Comparison of ENCODE assay signal across 35 cellular contexts in genomic region chr6:12635375-12635774, GRCh38.
"Had no signal": no experiment of that assay in that cellular context is flagged by ENCODE, and none has a peak within 500 bp of the region (broad histone marks: within the 10 kb centered on the region; RNA-seq: fewer than 3 reads in every experiment).

No MANE protein-coding gene starts in this region.

- DNase-seq: activated B cell treated with CpG ODN at 0.5 μM for 24 hours; activated CD4-positive, alpha-beta T cell treated with anti-CD3 and anti-CD28 coated beads for 48 hours; activated CD4-positive, alpha-beta T cell treated with anti-CD3 and anti-CD28 coated beads, Interleukin-2, amount 50 U/mL, for 1 hour; activated CD4-positive, alpha-beta T cell treated with anti-CD3 and anti-CD28 coated beads, Interleukin-2, amount 50 U/mL, for 48 hours; activated CD8-positive, alpha-beta memory T cell treated with anti-CD3 and anti-CD28 coated beads for 24 hours; activated CD8-positive, alpha-beta T cell treated with anti-CD3 and anti-CD28 coated beads for 36 hours; activated effector memory CD4-positive, alpha-beta T cell treated with anti-CD3 and anti-CD28 coated beads, Interleukin-2, amount 50 U/mL, for 16 hours; activated naive CD4-positive, alpha-beta T cell treated with anti-CD3 and anti-CD28 coated beads for 36 hours; activated naive CD8-positive, alpha-beta T cell treated with anti-CD3 and anti-CD28 coated beads for 36 hours; activated naive CD8-positive, alpha-beta T cell treated with anti-CD3 and anti-CD28 coated beads, Interleukin-2, amount 50 U/mL, for 24 hours; activated T-cell treated with anti-CD3 and anti-CD28 coated beads, Interleukin-2, amount 50 U/mL, for 48 hours; adrenal gland; amygdala; aorta; body of pancreas; dorsolateral prefrontal cortex; effector memory CD8-positive, alpha-beta T cell; erythroblast; foreskin keratinocyte; gastrocnemius medialis; glutamatergic neuron; SW 1271; T-helper 1 cell; T-helper 17 cell; T1000; WERI-Rb-1 had no signal

- H3K9me3 ChIP-seq: body of pancreas had no signal

- H3K4me1 ChIP-seq: adrenal gland, body of pancreas, esophagus muscularis mucosa, foreskin keratinocyte, gastrocnemius medialis had no signal

- H3K4me1 Mint-ChIP-seq: central memory CD8-positive, alpha-beta T cell; T-helper 17 cell had no signal

- H3K4me3 Mint-ChIP-seq: activated B cell treated with CpG ODN at 0.5 μM for 24 hours; activated CD8-positive, alpha-beta T cell treated with anti-CD3 and anti-CD28 coated beads for 36 hours; activated naive CD4-positive, alpha-beta T cell treated with anti-CD3 and anti-CD28 coated beads for 36 hours; activated naive CD4-positive, alpha-beta T cell treated with anti-CD3 and anti-CD28 coated beads, Interleukin-2, amount 50 U/mL, for 24 hours; activated naive CD8-positive, alpha-beta T cell treated with anti-CD3 and anti-CD28 coated beads for 36 hours; activated naive CD8-positive, alpha-beta T cell treated with anti-CD3 and anti-CD28 coated beads, Interleukin-2, amount 50 U/mL, for 24 hours; activated T-helper 1 cell treated with anti-CD3 and anti-CD28 coated beads, Interleukin-12 subunit alpha, Interleukin-12 subunit beta, Interleukin-2, Interleukin-4 antibody, amounts not matched to agents 30 ng/mL and 10 ng/mL and 1 ng/mL, durations not matched to agents 14 hours and 24 hours and 36 hours; central memory CD8-positive, alpha-beta T cell; dendritic cell treated with granulocyte-macrophage colony-stimulating factor and Interleukin-4, amounts not matched to agents 40 ng/mL and 50 ng/mL, for 4 days; effector memory CD8-positive, alpha-beta T cell; T-helper 17 cell; T-helper 2 cell treated with Interferon-gamma antibody and Interleukin-4, amounts not matched to agents 5 μg/mL and 100 μg/mL, for 36 hours had no signal

- H3K27me3 ChIP-seq: body of pancreas, dorsolateral prefrontal cortex, esophagus muscularis mucosa had no signal

- H3K9me3 Mint-ChIP-seq: activated T-helper 1 cell treated with anti-CD3 and anti-CD28 coated beads, Interleukin-12 subunit alpha, Interleukin-12 subunit beta, Interleukin-2, Interleukin-4 antibody, amounts not matched to agents 30 ng/mL and 10 ng/mL and 1 ng/mL, durations not matched to agents 14 hours and 24 hours and 36 hours; activated T-helper 2 cell treated with anti-CD3 and anti-CD28 coated beads, Interferon-gamma antibody, Interleukin-2, Interleukin-4, amounts not matched to agents 10 μg/mL and 5 μg/mL and 100 μg/mL, durations not matched to agents 14 hours and 24 hours and 36 hours; central memory CD8-positive, alpha-beta T cell; effector memory CD8-positive, alpha-beta T cell; T-helper 2 cell treated with Interferon-gamma antibody and Interleukin-4, amounts not matched to agents 5 μg/mL and 100 μg/mL, for 36 hours had no signal

- ATAC-seq: activated CD4-positive, CD25-positive, alpha-beta regulatory T cell treated with anti-CD3 and anti-CD28 coated beads, Interleukin-2, amount 50 U/mL, for 24 hours; activated CD8-positive, alpha-beta T cell treated with anti-CD3 and anti-CD28 coated beads for 36 hours; activated naive CD8-positive, alpha-beta T cell treated with anti-CD3 and anti-CD28 coated beads, Interleukin-2, amount 50 U/mL, for 24 hours; body of pancreas; effector memory CD8-positive, alpha-beta T cell; foreskin keratinocyte; gastrocnemius medialis; T-helper 17 cell had no signal

- H3K36me3 Mint-ChIP-seq: activated naive CD8-positive, alpha-beta T cell treated with anti-CD3 and anti-CD28 coated beads for 36 hours had no signal

- H3K4me3 ChIP-seq: adrenal gland, body of pancreas, coronary artery, dorsolateral prefrontal cortex, esophagus muscularis mucosa, gastrocnemius medialis had no signal

- H3K27ac ChIP-seq: adrenal gland, body of pancreas, coronary artery, dorsolateral prefrontal cortex, esophagus muscularis mucosa, foreskin keratinocyte, gastrocnemius medialis, WERI-Rb-1 had no signal

- H3K36me3 ChIP-seq: adrenal gland, esophagus muscularis mucosa, gastrocnemius medialis, WERI-Rb-1 had no signal
